Comparison of ENCODE assay signal across 16 cellular contexts in genomic region chr20:50491926-50492634, GRCh38. TPM values are rescaled to one million over a fixed set of nuclear protein-coding genes. Genes with fewer than 3 reads are reported as not detected.
DNase-seq lines count a peak whose midpoint lies in the region; ATAC-seq and TF ChIP-seq lines count a peak whose summit lies in the region.
"Had no signal": no experiment of that assay in that cellular context is flagged by ENCODE, and none has a peak within 500 bp of the region (broad histone marks: within the 10 kb centered on the region; RNA-seq: fewer than 3 reads in every experiment).

No MANE protein-coding gene starts in this region.

- POLR2A ChIA-PET in activated naive CD8-positive, alpha-beta T cell treated with anti-CD3 and anti-CD28 coated beads, Interleukin-2, amount 10 ng/mL, durations not matched to agents 7 days and 5 days (lab: Charles Lee) = interaction anchor here (0.7 kb wide), 1 partner anchor 13 kb away, joined by 3 read pairs; no protein-coding TSS in a partner anchor

- H3K9me3 Mint-ChIP-seq in HFFc6 (no peaks in the 10 kb centered on the region), GM23338 (no peaks in the 10 kb centered on the region)
- no peaks in the 10 kb centered on the region for H3K9me3 Mint-ChIP-seq in activated naive CD8-positive, alpha-beta T cell treated with anti-CD3 and anti-CD28 coated beads, Interleukin-2, amount 10 ng/mL, durations not matched to agents 7 days and 5 days
- H3K9me3 Mint-ChIP-seq: H9 had no signal

- H3K4me1 Mint-ChIP-seq in HFFc6 (ENCODE audit: low read depth) = peaks cover 53% of the 10 kb centered on the region
- peaks cover 10% of the 10 kb centered on the region for H3K4me1 Mint-ChIP-seq in activated naive CD8-positive, alpha-beta T cell treated with anti-CD3 and anti-CD28 coated beads, Interleukin-2, amount 10 ng/mL, durations not matched to agents 7 days and 5 days
- H3K4me1 Mint-ChIP-seq in GM23338 = no peaks in the 10 kb centered on the region

- no peaks in the 10 kb centered on the region for H3K79me2 ChIP-seq in GM23338 (replicated peaks; ENCODE audit: insufficient read depth)
- H3K79me2 ChIP-seq: parathyroid adenoma had no signal

- H4K20me1 ChIP-seq in GM23338 (replicated peaks; ENCODE audit: insufficient read depth) = no peaks in the 10 kb centered on the region

- no peak for ATAC-seq in activated naive CD8-positive, alpha-beta T cell treated with anti-CD3 and anti-CD28 coated beads, Interleukin-2, amount 10 ng/mL, durations not matched to agents 7 days and 5 days (ENCODE audit: low read depth)
- ATAC-seq in HG03442 (IDR thresholded peaks at IDR 0.05; ENCODE audit: unreplicated experiment) (no peak), GM23338 (no peak)
- ATAC-seq: HepG2, Right ventricle myocardium inferior had no signal

- no peak overlapping the region for H3K27ac ChIP-seq in GM23338 (ENCODE audit: low read depth)
- H3K27ac ChIP-seq: parathyroid adenoma, VCaP had no signal

- no peaks in the 10 kb centered on the region for H3K36me3 Mint-ChIP-seq in HFFc6 (ENCODE audit: low read depth)
- H3K36me3 Mint-ChIP-seq in activated naive CD8-positive, alpha-beta T cell treated with anti-CD3 and anti-CD28 coated beads, Interleukin-2, amount 10 ng/mL, durations not matched to agents 7 days and 5 days = no peaks in the 10 kb centered on the region
- H3K36me3 Mint-ChIP-seq in GM23338 (ENCODE audit: low read depth) = no peaks in the 10 kb centered on the region

- H3K27ac Mint-ChIP-seq in HFFc6 (peak overlapping the region; percentile 71; the same call in 1 of the 2 replicates), GM23338 (no peak overlapping the region)
- peak overlapping the region; percentile 34 for H3K27ac Mint-ChIP-seq in activated naive CD8-positive, alpha-beta T cell treated with anti-CD3 and anti-CD28 coated beads, Interleukin-2, amount 10 ng/mL, durations not matched to agents 7 days and 5 days
- H3K27ac Mint-ChIP-seq: H9 had no signal

- no peaks in the 10 kb centered on the region for H3K36me3 ChIP-seq in GM23338 (ENCODE audit: insufficient read depth)

- H3K4me3 Mint-ChIP-seq in HFFc6 (no peak overlapping the region), GM23338 (no peak overlapping the region)
- H3K4me3 Mint-ChIP-seq in activated naive CD8-positive, alpha-beta T cell treated with anti-CD3 and anti-CD28 coated beads, Interleukin-2, amount 10 ng/mL, durations not matched to agents 7 days and 5 days = no peak overlapping the region
- H3K4me3 Mint-ChIP-seq: H9 had no signal

- DNase-seq in D341Med (ENCODE audit: low spot score) = peak; percentile 43
- no peak for DNase-seq in HFFc6
- no peak for DNase-seq in activated naive CD8-positive, alpha-beta T cell treated with anti-CD3 and anti-CD28 coated beads, Interleukin-2, amount 10 ng/mL, durations not matched to agents 7 days and 5 days
- DNase-seq in iris pigment epithelial cell (ENCODE audit: low read depth) = peak; percentile 67
- DNase-seq in SIG-M5 (lab: John Stamatoyannopoulos, UW) = no peak
- DNase-seq in GM23338 (ENCODE audit: low spot score) = no peak
- DNase-seq in NK-92 (lab: John Stamatoyannopoulos, UW; ENCODE audit: unreplicated experiment) = no peak
- DNase-seq: dermis blood vessel endothelial cell; H9; NCI-H1930; stimulated activated naive CD8-positive, alpha-beta T cell treated with anti-CD3 and anti-CD28 coated beads, Interleukin-15, Interleukin-2, amounts not matched to agents 100 U/mL and 50 U/mL, for 24 hours had no signal

- no peak overlapping the region for H3K4me2 ChIP-seq in GM23338

- H2AFZ ChIP-seq in GM23338 = no peak overlapping the region
- H2AFZ ChIP-seq: parathyroid adenoma had no signal

- no peaks in the 10 kb centered on the region; the same call in 1 of the 2 replicates for H3K9me2 ChIP-seq in GM23338 (ENCODE audit: insufficient read depth)

- H3K27me3 ChIP-seq in GM23338 (ENCODE audit: insufficient read depth) = no peaks in the 10 kb centered on the region

- TF ChIP-seq CTCF in HFFc6 (IDR thresholded peaks at IDR 0.05) (no peak), GM23338 (conservative IDR thresholded peaks at IDR 0.05; ENCODE audit: low read depth in 2 of 2) (no peak)

- H3K27me3 Mint-ChIP-seq in HFFc6 (ENCODE audit: insufficient read depth) (no peaks in the 10 kb centered on the region), GM23338 (ENCODE audit: insufficient read depth, low read depth, poor library complexity) (peaks cover 5% of the 10 kb centered on the region)
- H3K27me3 Mint-ChIP-seq in activated naive CD8-positive, alpha-beta T cell treated with anti-CD3 and anti-CD28 coated beads, Interleukin-2, amount 10 ng/mL, durations not matched to agents 7 days and 5 days = peaks cover 9% of the 10 kb centered on the region

- no peak overlapping the region for H3K4me3 ChIP-seq in GM23338

- no peaks in the 10 kb centered on the region for H3K4me1 ChIP-seq in GM23338 (ENCODE audit: insufficient read depth)
- H3K4me1 ChIP-seq: parathyroid adenoma had no signal

- H3F3A ChIP-seq in GM23338 (replicated peaks; ENCODE audit: low read depth) = no peaks in the 10 kb centered on the region

TF ChIP-seq in GM23338, 12 proteins besides CTCF, POLR2A, EP300 and RAD21 (continues in another document):
- TF ChIP-seq ZNF462 (CRISPR knock-in tag; IDR thresholded peaks at IDR 0.05) = no peak

RNA-seq across cellular contexts. Expression of gene PTPN1, which starts 18.1 kb away (rescaled TPM):
- 10 to 100 TPM; 37.8 to 46.5 (median 45.2) TPM for total RNA-seq in HFFc6 (2021; fragmentation: NEBNext Ultra II Directional; extraction: Animal tissue kit (Norgen Biotek cat#: 25700))
- 10 to 100 TPM; 65.9 to 67.3 TPM for total RNA-seq in activated naive CD8-positive, alpha-beta T cell treated with anti-CD3 and anti-CD28 coated beads, Interleukin-2, amount 10 ng/mL, durations not matched to agents 7 days and 5 days
- 26.2 and 26.4 TPM in 2 replicates for total RNA-seq in GM23338 (2014; rRNA removed; shearing (Covaris generic))
- 16.9 and 18.9 TPM in 2 replicates for polyA plus RNA-seq in GM23338 (2016; fragmentation: Nextera tagmentation; extraction: Ambion mirVana)

Comparison
In these comparisons a context has a peak if more than half of its experiments do, and no peak if none do; other contexts are left out.
1. DNase-seq: peak in D341Med (single experiment) and iris pigment epithelial cell (single experiment); none in HFFc6 (single experiment), activated naive CD8-positive, alpha-beta T cell treated with anti-CD3 and anti-CD28 coated beads, Interleukin-2, amount 10 ng/mL, durations not matched to agents 7 days and 5 days (single experiment), SIG-M5 (single experiment), GM23338 (single experiment) and NK-92 (single experiment).